Comparison of ENCODE assay signal across 8 cellular contexts in genomic region chr7:66114743-66115727, GRCh38. TPM values are rescaled to one million over a fixed set of nuclear protein-coding genes. Genes with fewer than 3 reads are reported as not detected.
A peak's percentile ranks its signal among the peaks of the same experiment; 100 is the strongest.
DNase-seq lines count a peak whose midpoint lies in the region; ATAC-seq and TF ChIP-seq lines count a peak whose summit lies in the region.

TSS of gene CRCP (plus strand) at chr7:66114847. CDS start at chr7:66114963, 116 bp downstream.

- H3K27me3 ChIP-seq in DOHH2 (ENCODE audit: control insufficient read depth, low read length) (no peaks in the 10 kb centered on the region), Peyer's patch (no peaks in the 10 kb centered on the region), fibroblast of lung (ENCODE audit: control insufficient read depth, insufficient read depth, low read length) (no peaks in the 10 kb centered on the region)

- H3K4me2 ChIP-seq in DOHH2 (ENCODE audit: low read length) = peak within 1 kb of the TSS; percentile 75
- peak within 1 kb of the TSS; percentile 69 for H3K4me2 ChIP-seq in fibroblast of lung (ENCODE audit: extremely low read depth, insufficient read depth, low read length)

- H3K79me2 ChIP-seq in DOHH2 (ENCODE audit: control insufficient read depth, low read length) = peaks cover 58% of the 10 kb centered on the region
- peaks cover 47% of the 10 kb centered on the region for H3K79me2 ChIP-seq in fibroblast of lung (ENCODE audit: control insufficient read depth, insufficient read depth, low read length)

- H3K36me3 Mint-ChIP-seq in IgD-negative memory B cell = no peaks in the 10 kb centered on the region
- peaks cover 0 to 16% (median 3%) of the 10 kb centered on the region in 3 donors for H3K36me3 Mint-ChIP-seq in naive thymus-derived CD8-positive, alpha-beta T cell

- DNase-seq in Peyer's patch = peak; percentile 82 to 92 (median 89)
- peak; percentile 77 for DNase-seq in activated T-helper 1 cell treated with Interleukin-2 at 50 U/mL for 16 hours (ENCODE audit: low read depth)
- DNase-seq in fibroblast of lung (ENCODE audit: low read depth in 2 of 2) = peak; percentile 76 to 84
- peak; percentile 82 to 89 (median 85) for DNase-seq in naive thymus-derived CD8-positive, alpha-beta T cell
- peak; percentile 73 to 83 (median 80) for DNase-seq in stimulated activated naive CD4-positive, alpha-beta T cell (lab: John Stamatoyannopoulos, UW)

- peak within 1 kb of the TSS; percentile 98 for H3K4me3 ChIP-seq in DOHH2 (ENCODE audit: low read length)
- peak within 1 kb of the TSS; percentile 65 to 88 (median 80) for H3K4me3 ChIP-seq in Peyer's patch
- peak within 1 kb of the TSS; percentile 80 to 92 (median 86) for H3K4me3 ChIP-seq in fibroblast of lung (replicated peaks in 1 of 4; ENCODE audit: control extremely low read depth in 1 of 4, insufficient read depth in 1 of 4, low read depth in 3 of 4, low read length in 4 of 4)

- peak within 1 kb of the TSS; percentile 95 to 100 (median 99) for H3K27ac Mint-ChIP-seq in IgD-negative memory B cell
- H3K27ac Mint-ChIP-seq in naive thymus-derived CD8-positive, alpha-beta T cell = peak within 1 kb of the TSS; percentile 91 to 98 (median 96)

- peaks cover 25% of the 10 kb centered on the region for H4K20me1 ChIP-seq in DOHH2 (ENCODE audit: control insufficient read depth, insufficient read depth, low read depth, low read length)
- no peaks in the 10 kb centered on the region for H4K20me1 ChIP-seq in fibroblast of lung (ENCODE audit: control insufficient read depth, extremely low read depth, insufficient read depth, low read length)

- peak within 1 kb of the TSS; percentile 89 for H3K9ac ChIP-seq in fibroblast of lung (ENCODE audit: insufficient read depth, low read length)

- H3K4me3 Mint-ChIP-seq in IgD-negative memory B cell = peak within 1 kb of the TSS; percentile 94 to 98 (median 97)
- H3K4me3 Mint-ChIP-seq in naive thymus-derived CD8-positive, alpha-beta T cell = peak within 1 kb of the TSS; percentile 93 to 99 (median 96)

- H3F3A ChIP-seq in DOHH2 (ENCODE audit: control insufficient read depth, insufficient read depth) = no peaks in the 10 kb centered on the region

- H3K27ac ChIP-seq in DOHH2 (ENCODE audit: low read depth, low read length) = peak within 1 kb of the TSS; percentile 78
- peak within 1 kb of the TSS; percentile 91 to 97 (median 94) for H3K27ac ChIP-seq in Peyer's patch
- H3K27ac ChIP-seq in fibroblast of lung (ENCODE audit: insufficient read depth, low read length) = peak within 1 kb of the TSS; percentile 92

- peaks cover 30 to 41% (median 33%) of the 10 kb centered on the region in 3 donors for H3K4me1 Mint-ChIP-seq in IgD-negative memory B cell
- peaks cover 27 to 52% (median 49%) of the 10 kb centered on the region in 4 donors for H3K4me1 Mint-ChIP-seq in naive thymus-derived CD8-positive, alpha-beta T cell

- peak; percentile 54 for TF ChIP-seq POLR2A in Peyer's patch (IDR thresholded peaks at IDR 0.05)

- H3K9me3 Mint-ChIP-seq in IgD-negative memory B cell = peaks cover 0 to 2% (median 0%) of the 10 kb centered on the region in 3 donors
- H3K9me3 Mint-ChIP-seq in naive thymus-derived CD8-positive, alpha-beta T cell = no peaks in the 10 kb centered on the region

- H3K36me3 ChIP-seq in DOHH2 (ENCODE audit: control insufficient read depth, low read length) (peaks cover 46% of the 10 kb centered on the region), Peyer's patch (no peaks in the 10 kb centered on the region), fibroblast of lung (ENCODE audit: control insufficient read depth, insufficient read depth, low read length) (peaks cover 1% of the 10 kb centered on the region)

- H3K9me3 ChIP-seq in DOHH2 (ENCODE audit: control insufficient read depth, insufficient read depth, low read length) (no peaks in the 10 kb centered on the region), Peyer's patch (no peaks in the 10 kb centered on the region), fibroblast of lung (ENCODE audit: control insufficient read depth, insufficient read depth, low read depth, low read length) (no peaks in the 10 kb centered on the region)

- peak; percentile 87 for ATAC-seq in GM21576 (IDR thresholded peaks at IDR 0.05; ENCODE audit: unreplicated experiment)
- ATAC-seq in naive thymus-derived CD8-positive, alpha-beta T cell = peak; percentile 94 to 95

- H3K4me1 ChIP-seq in DOHH2 (ENCODE audit: control insufficient read depth, low read length) = peaks cover 38% of the 10 kb centered on the region
- H3K4me1 ChIP-seq in Peyer's patch = peaks cover 0 to 46% (median 2%) of the 10 kb centered on the region in 4 donors
- H3K4me1 ChIP-seq in fibroblast of lung (ENCODE audit: control insufficient read depth, extremely low read depth, insufficient read depth, low read length) = peaks cover 12% of the 10 kb centered on the region

- TF ChIP-seq CTCF in DOHH2 (IDR thresholded peaks at IDR 0.05; ENCODE audit: low read depth, low read length, poor library complexity, severe bottlenecking) (peak; percentile 37), Peyer's patch (IDR thresholded peaks at IDR 0.05) (peak in 4 of 6 experiments; percentile 3 to 48 (median 24)), fibroblast of lung (conservative IDR thresholded peaks at IDR 0.05 in 1 of 2, IDR thresholded peaks at IDR 0.05 in 1 of 2; ENCODE audit: low read depth in 1 of 2, low read length in 2 of 2) (peak; percentile 51 to 72)

- POLR2A ChIA-PET in naive thymus-derived CD8-positive, alpha-beta T cell (lab: Charles Lee) = interaction anchor here (0.6 to 1.7 kb wide), 10 partner anchors 8 to 1108 kb away, joined by 3 to 10 read pairs (median 4); partner anchors contain the start of genes ASL, ERV3-1, SBDS and TPST1

- peak within 1 kb of the TSS; percentile 91 for H2AFZ ChIP-seq in fibroblast of lung (ENCODE audit: low read length)

- H3K27me3 Mint-ChIP-seq in IgD-negative memory B cell = peaks cover 1% of the 10 kb centered on the region
- H3K27me3 Mint-ChIP-seq in naive thymus-derived CD8-positive, alpha-beta T cell = peaks cover 0 to 2% (median 0%) of the 10 kb centered on the region in 5 donors

- no peaks in the 10 kb centered on the region for H3K9me2 ChIP-seq in DOHH2 (replicated peaks; ENCODE audit: control insufficient read depth, low read length)

RNA-seq across cellular contexts. Expression of gene CRCP, which starts in this region (rescaled TPM):
- polyA plus RNA-seq in IgD-negative memory B cell (51.2 TPM), fibroblast of lung (32.9 and 34.9 TPM in 2 replicates)
- total RNA-seq in Peyer's patch (10 to 100 TPM; 24.7 to 67.7 (median 42.2) TPM), fibroblast of lung (27.7 and 38.3 TPM in 2 replicates)
- 18.5 and 32.3 TPM in 2 replicates for polyA plus RNA-seq in fibroblast of lung (2012)
- polyA minus RNA-seq in fibroblast of lung (ENCODE audit: low replicate concordance) = 13.7 and 22.6 TPM in 2 replicates
- total RNA-seq in naive thymus-derived CD8-positive, alpha-beta T cell = 10 to 100 TPM; 30.7 to 32.9 TPM
- 10 to 100 TPM; 29.5 to 37.9 (median 36.1) TPM for polyA plus RNA-seq in naive thymus-derived CD8-positive, alpha-beta T cell

Comparison
In these comparisons a context has a peak if more than half of its experiments do, and no peak if none do; other contexts are left out.
1. Peak in every context shown above with its lines: DNase-seq, ATAC-seq, H3K4me3 ChIP-seq and H3K27ac ChIP-seq.